ENCODE assay signal across 14 cellular contexts in genomic region chr12:6573001-6573400, GRCh38.
"Had no signal": no experiment of that assay in that cellular context is flagged by ENCODE, and none has a peak within 500 bp of the region (broad histone marks: within the 10 kb centered on the region; RNA-seq: fewer than 3 reads in every experiment).

No MANE protein-coding gene starts in this region.

- DNase-seq: activated CD4-positive, alpha-beta T cell treated with anti-CD3 and anti-CD28 coated beads for 4 hours; activated CD8-positive, alpha-beta memory T cell treated with anti-CD3 and anti-CD28 coated beads for 24 hours; activated naive CD8-positive, alpha-beta T cell treated with anti-CD3 and anti-CD28 coated beads for 36 hours; brain microvascular endothelial cell; cortex of kidney; effector CD4-positive, alpha-beta T cell; foreskin melanocyte; SK-N-SH; stomach; T-helper 1 cell; testis had no signal

- H3K4me1 ChIP-seq: neural progenitor cell, testis had no signal

- H3K27me3 ChIP-seq: brain microvascular endothelial cell, neural progenitor cell, stomach, testis had no signal

- ATAC-seq: sciatic nerve had no signal

- H3K27ac Mint-ChIP-seq: activated naive CD8-positive, alpha-beta T cell treated with anti-CD3 and anti-CD28 coated beads for 36 hours; neural progenitor cell had no signal

- H3K27ac ChIP-seq: brain microvascular endothelial cell, neural progenitor cell, stomach, testis, VCaP had no signal

- H3K4me3 Mint-ChIP-seq: activated naive CD8-positive, alpha-beta T cell treated with anti-CD3 and anti-CD28 coated beads for 36 hours; neural progenitor cell had no signal

- H3K9me3 ChIP-seq: SK-N-SH, stomach, testis had no signal

- H3K4me3 ChIP-seq: neural progenitor cell, stomach, testis had no signal

- H3K9me3 Mint-ChIP-seq: activated naive CD8-positive, alpha-beta T cell treated with anti-CD3 and anti-CD28 coated beads for 36 hours had no signal
